21 cellular contexts compared by ENCODE assay signal in the genomic region with DNA sequence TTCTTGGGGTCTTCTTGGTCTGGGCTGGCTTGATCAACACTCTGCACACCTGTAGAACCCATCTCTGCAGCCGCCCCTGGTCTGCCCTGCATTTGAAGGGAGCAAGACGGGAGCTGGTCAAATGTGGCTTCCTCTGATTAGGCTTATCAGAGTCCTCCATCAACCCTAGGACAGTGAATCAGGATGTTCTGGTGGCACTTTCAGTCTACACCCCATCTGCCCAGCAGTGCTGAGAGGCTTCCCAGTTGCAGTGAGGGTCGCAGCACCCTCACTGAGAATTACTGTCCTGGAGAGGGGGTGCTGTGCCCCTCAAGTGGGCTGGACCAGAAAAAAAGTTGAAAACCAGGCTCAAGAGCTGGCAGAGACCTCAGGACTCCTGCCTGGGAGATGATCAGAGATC.
DNase-seq lines count a peak whose midpoint lies in the region; ATAC-seq and TF ChIP-seq lines count a peak whose summit lies in the region.
"Had no signal": no experiment of that assay in that cellular context is flagged by ENCODE, and none has a peak within 500 bp of the region (broad histone marks: within the 10 kb centered on the region; RNA-seq: fewer than 3 reads in every experiment).

No MANE protein-coding gene starts in this region.

- H3K27me3 ChIP-seq in neuronal stem cell (ENCODE audit: control insufficient read depth in 3 of 3, insufficient read depth in 3 of 3, low read depth in 1 of 3, low read length in 3 of 3) = peaks cover 0 to 3% (median 0%) of the 10 kb centered on the region in 3 experiments
- H3K27me3 ChIP-seq: body of pancreas, ovary, upper lobe of left lung had no signal

- peaks cover 3 to 21% of the 10 kb centered on the region in 2 donors for H3K4me1 ChIP-seq in neuronal stem cell (ENCODE audit: control insufficient read depth in 2 of 2, insufficient read depth in 1 of 2, low read depth in 1 of 2, low read length in 2 of 2)
- H3K4me1 ChIP-seq: body of pancreas had no signal

- no peaks in the 10 kb centered on the region for H3K79me1 ChIP-seq in neuronal stem cell (ENCODE audit: low read depth, low read length)

- H3K36me3 Mint-ChIP-seq in natural killer cell treated with Interleukin-12 subunit alpha and Interleukin-12 subunit beta and Interleukin-15 and Interleukin-18, amount 100 ng/mL, for 72 hours = no peaks in the 10 kb centered on the region
- no peaks in the 10 kb centered on the region for H3K36me3 Mint-ChIP-seq in natural killer cell
- H3K36me3 Mint-ChIP-seq: activated naive CD8-positive, alpha-beta T cell; IgD-negative memory B cell; memory B cell had no signal

- no peak overlapping the region for H2BK12ac ChIP-seq in neuronal stem cell (ENCODE audit: low read length)

- H4K91ac ChIP-seq in neuronal stem cell (ENCODE audit: low read depth, low read length, poor library complexity) = no peak overlapping the region

- H3K9ac ChIP-seq in neuronal stem cell (ENCODE audit: low read depth, low read length, poor library complexity) = no peak overlapping the region

- H2AFZ ChIP-seq in neuronal stem cell (ENCODE audit: low read length) = no peak overlapping the region

- DNase-seq in natural killer cell treated with Interleukin-12 subunit alpha and Interleukin-12 subunit beta and Interleukin-15 and Interleukin-18, amount 100 ng/mL, for 72 hours (ENCODE audit: low spot score) = peak; percentile 48
- DNase-seq in natural killer cell = no peak
- no peak for DNase-seq in neuronal stem cell (ENCODE audit: low spot score)
- no peak for DNase-seq in glomerular visceral epithelial cell (ENCODE audit: extremely low spot score)
- no peak for DNase-seq in NCI-H2227 treated with DMSO at 0.1 percent for 48 hours (lab: John Stamatoyannopoulos, UW)
- DNase-seq: DMS153; effector CD4-positive, alpha-beta T cell; MM.1S; NCI-H1436 treated with DMSO at 0.1 percent for 48 hours; NCI-H2171; NCI-H526 had no signal

- peak overlapping the region; percentile 27 for H3K18ac ChIP-seq in neuronal stem cell (ENCODE audit: low read length)

- H2AK5ac ChIP-seq in neuronal stem cell (ENCODE audit: low read depth, low read length) = no peak overlapping the region

- H3K9me3 ChIP-seq in neuronal stem cell (replicated peaks in 1 of 2; ENCODE audit: control insufficient read depth in 2 of 2, insufficient read depth in 1 of 2, low read depth in 1 of 2, low read length in 2 of 2) = no peaks in the 10 kb centered on the region
- H3K9me3 ChIP-seq: body of pancreas, ovary, upper lobe of left lung had no signal

- intact Hi-C loops in natural killer cell (cut with micrococcal nuclease) = no loop called here

- TF ChIP-seq CTCF in natural killer cell (IDR thresholded peaks at IDR 0.05) = no peak

- H3K4me3 ChIP-seq in neuronal stem cell (ENCODE audit: low read length in 2 of 2) = no peak overlapping the region
- H3K4me3 ChIP-seq: body of pancreas, ovary, upper lobe of left lung had no signal

- no peak overlapping the region for H2BK5ac ChIP-seq in neuronal stem cell (ENCODE audit: low read length)

- no peaks in the 10 kb centered on the region for H3K9me3 Mint-ChIP-seq in natural killer cell treated with Interleukin-12 subunit alpha and Interleukin-12 subunit beta and Interleukin-15 and Interleukin-18, amount 100 ng/mL, for 72 hours
- no peaks in the 10 kb centered on the region for H3K9me3 Mint-ChIP-seq in natural killer cell
- H3K9me3 Mint-ChIP-seq: CD14-positive monocyte, memory B cell had no signal

- no peaks in the 10 kb centered on the region for H3K36me3 ChIP-seq in neuronal stem cell (replicated peaks in 1 of 2; ENCODE audit: control insufficient read depth in 2 of 2, insufficient read depth in 2 of 2, low read length in 2 of 2)
- H3K36me3 ChIP-seq: ovary had no signal

- H3K27ac ChIP-seq in angular gyrus (ENCODE audit: low read depth, low read length) (peak overlapping the region; percentile 14), neuronal stem cell (replicated peaks; ENCODE audit: low read length) (no peak overlapping the region)
- H3K27ac ChIP-seq: body of pancreas, ovary had no signal

- H4K8ac ChIP-seq in neuronal stem cell (ENCODE audit: low read depth, low read length) = no peak overlapping the region

- no peak overlapping the region for H3K4me3 Mint-ChIP-seq in natural killer cell treated with Interleukin-12 subunit alpha and Interleukin-12 subunit beta and Interleukin-15 and Interleukin-18, amount 100 ng/mL, for 72 hours
- H3K4me3 Mint-ChIP-seq in natural killer cell = no peak overlapping the region
- H3K4me3 Mint-ChIP-seq: activated naive CD8-positive, alpha-beta T cell; CD14-positive monocyte; IgD-negative memory B cell; memory B cell had no signal

- H2BK120ac ChIP-seq in neuronal stem cell (ENCODE audit: low read depth, low read length) = no peak overlapping the region

- no peak overlapping the region for H3K14ac ChIP-seq in neuronal stem cell (ENCODE audit: low read length)

- H3K23ac ChIP-seq in neuronal stem cell (ENCODE audit: low read depth, low read length, poor library complexity) = no peak overlapping the region

- no peak for ATAC-seq in natural killer cell treated with Interleukin-12 subunit alpha and Interleukin-12 subunit beta and Interleukin-15 and Interleukin-18, amount 100 ng/mL, for 72 hours
- ATAC-seq in natural killer cell = no peak
- ATAC-seq in HG02623 (IDR thresholded peaks at IDR 0.05; ENCODE audit: unreplicated experiment) = no peak
- ATAC-seq: body of pancreas, esophagus mucosa had no signal

- no peak overlapping the region for H3K4ac ChIP-seq in neuronal stem cell (ENCODE audit: low read length)

- no peak overlapping the region for H2BK15ac ChIP-seq in neuronal stem cell (ENCODE audit: low read length)

- no peak overlapping the region for H3K4me2 ChIP-seq in neuronal stem cell (ENCODE audit: insufficient read depth, low read length, poor library complexity, severe bottlenecking)

- no CpG with 5 or more reads among the region's 3 CpGs for WGBS in neuronal stem cell (ENCODE audit: extremely low coverage in 2 of 2, insufficient read length in 2 of 2, insufficient replicate concordance in 1 of 2), 2 donors

- no peak overlapping the region for H3K27ac Mint-ChIP-seq in natural killer cell treated with Interleukin-12 subunit alpha and Interleukin-12 subunit beta and Interleukin-15 and Interleukin-18, amount 100 ng/mL, for 72 hours
- H3K27ac Mint-ChIP-seq in natural killer cell = no peak overlapping the region
- H3K27ac Mint-ChIP-seq: activated naive CD8-positive, alpha-beta T cell; IgD-negative memory B cell; memory B cell had no signal

- peaks cover 29 to 32% of the 10 kb centered on the region in 2 donors for H3K4me1 Mint-ChIP-seq in natural killer cell treated with Interleukin-12 subunit alpha and Interleukin-12 subunit beta and Interleukin-15 and Interleukin-18, amount 100 ng/mL, for 72 hours (ENCODE audit: low read depth in 2 of 2)
- H3K4me1 Mint-ChIP-seq in natural killer cell = peaks cover 21 to 39% of the 10 kb centered on the region in 2 donors

- peaks cover 9 to 11% of the 10 kb centered on the region in 2 donors for H3K27me3 Mint-ChIP-seq in natural killer cell treated with Interleukin-12 subunit alpha and Interleukin-12 subunit beta and Interleukin-15 and Interleukin-18, amount 100 ng/mL, for 72 hours
- H3K27me3 Mint-ChIP-seq in natural killer cell (ENCODE audit: low read depth in 2 of 2) = peaks cover 0 to 5% of the 10 kb centered on the region in 2 donors
